8 cellular contexts compared by ENCODE assay signal in the genomic region with DNA sequence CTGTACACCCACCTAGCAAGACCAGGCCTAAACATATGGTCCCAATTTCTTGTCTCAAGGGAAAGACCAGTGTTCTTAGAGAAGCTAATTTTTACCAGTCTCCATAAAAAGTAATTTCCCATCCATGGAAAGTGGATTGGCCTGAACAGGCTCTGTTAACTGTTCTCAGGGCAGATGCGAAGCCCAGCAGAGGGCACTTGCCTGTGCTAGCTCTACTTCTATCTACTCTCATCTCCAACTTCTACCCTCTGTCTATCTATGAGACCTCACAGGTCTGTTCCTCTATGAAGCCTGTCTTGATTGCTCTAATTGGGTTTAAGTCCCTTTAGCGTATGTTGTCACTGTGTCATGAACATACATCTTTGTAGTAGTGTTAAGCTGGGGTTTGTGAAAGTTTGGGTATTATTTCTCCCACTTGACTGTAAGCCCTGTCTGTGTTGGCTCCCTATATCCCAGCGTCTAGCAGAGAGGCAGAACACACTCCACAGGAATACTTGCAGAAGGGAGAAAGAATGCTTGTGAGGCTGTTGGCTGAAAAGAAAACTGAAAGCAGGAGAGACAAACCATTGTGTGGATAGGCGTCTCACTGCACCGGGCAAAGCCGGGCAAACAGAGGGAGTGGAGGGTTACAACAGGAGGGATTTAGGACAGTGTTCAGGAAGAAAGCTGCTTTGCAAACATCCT.
DNase-seq lines count a peak whose midpoint lies in the region; ATAC-seq and TF ChIP-seq lines count a peak whose summit lies in the region.

No MANE protein-coding gene starts in this region.

- no peak for ATAC-seq in GM18520 (IDR thresholded peaks at IDR 0.05; ENCODE audit: unreplicated experiment)

- peak overlapping the region; percentile 23; the same call in 1 of the 2 replicates for H3K4me3 ChIP-seq in AG04450 (ENCODE audit: low read depth, low read length)
- H3K4me3 ChIP-seq in endocrine pancreas (ENCODE audit: control insufficient read depth, insufficient read depth, low read length) = peak overlapping the region; percentile 58

- H3K27me3 ChIP-seq in AG04450 (ENCODE audit: control insufficient read depth, insufficient read depth, low read length) (no peaks in the 10 kb centered on the region), endocrine pancreas (ENCODE audit: control insufficient read depth, insufficient read depth, low read length) (no peaks in the 10 kb centered on the region)

- H3K4me1 ChIP-seq in endocrine pancreas (ENCODE audit: control insufficient read depth, insufficient read depth, low read length) = no peaks in the 10 kb centered on the region

- CTCF ChIA-PET in AG04450 (lab: Charles Lee) = interaction anchor here (2.5 kb wide), 1 partner anchor 602 kb away, joined by 9 read pairs; no protein-coding TSS in a partner anchor

- POLR2A ChIA-PET in AG04450 (lab: Yijun Ruan, JAX) = no interaction called here

- TF ChIP-seq CTCF in AG04450 (IDR thresholded peaks at IDR 0.05; ENCODE audit: low read depth, low read length) = peak; percentile 34; the same call in 1 of the 2 replicates

- peak overlapping the region; percentile 51 for H3K9ac ChIP-seq in endocrine pancreas (ENCODE audit: control insufficient read depth, insufficient read depth, low read length)

- H3K9me3 ChIP-seq in AG04450 (ENCODE audit: control insufficient read depth, insufficient read depth, low read length) (no peaks in the 10 kb centered on the region; the same call in 1 of the 2 replicates), endocrine pancreas (ENCODE audit: control insufficient read depth, low read length) (no peaks in the 10 kb centered on the region)

- H3K27ac ChIP-seq in AG04450 (ENCODE audit: low read depth, low read length) = no peak overlapping the region

- H3K36me3 ChIP-seq in endocrine pancreas (ENCODE audit: control insufficient read depth, insufficient read depth, low read length) = no peaks in the 10 kb centered on the region

- DNase-seq in AG04450 (ENCODE audit: low read depth, low spot score) (no peak), LHCN-M2 (ENCODE audit: low read depth) (peak; percentile 35), myocyte (ENCODE audit: low read depth) (peak; percentile 46), NCI-H1417 treated with DMSO at 0.1 percent for 48 hours (lab: John Stamatoyannopoulos, UW) (no peak)
- DNase-seq in activated CD4-positive, alpha-beta T cell treated with anti-CD3 and anti-CD28 coated beads, Interleukin-2, amount 50 U/mL, for 1 hour = no peak
- DNase-seq in activated naive CD4-positive, alpha-beta T cell treated with anti-CD3 and anti-CD28 coated beads, Interleukin-2, amount 50 U/mL, for 16 hours = no peak

Comparison
In these comparisons a context has a peak if more than half of its experiments do, and no peak if none do; other contexts are left out.
1. DNase-seq: peak in LHCN-M2 (single experiment) and myocyte (single experiment); none in AG04450 (single experiment), NCI-H1417 treated with DMSO at 0.1 percent for 48 hours (single experiment), activated CD4-positive, alpha-beta T cell treated with anti-CD3 and anti-CD28 coated beads, Interleukin-2, amount 50 U/mL, for 1 hour (single experiment) and activated naive CD4-positive, alpha-beta T cell treated with anti-CD3 and anti-CD28 coated beads, Interleukin-2, amount 50 U/mL, for 16 hours (single experiment).